ENCODE assay signal across 8 cellular contexts in the genomic region with DNA sequence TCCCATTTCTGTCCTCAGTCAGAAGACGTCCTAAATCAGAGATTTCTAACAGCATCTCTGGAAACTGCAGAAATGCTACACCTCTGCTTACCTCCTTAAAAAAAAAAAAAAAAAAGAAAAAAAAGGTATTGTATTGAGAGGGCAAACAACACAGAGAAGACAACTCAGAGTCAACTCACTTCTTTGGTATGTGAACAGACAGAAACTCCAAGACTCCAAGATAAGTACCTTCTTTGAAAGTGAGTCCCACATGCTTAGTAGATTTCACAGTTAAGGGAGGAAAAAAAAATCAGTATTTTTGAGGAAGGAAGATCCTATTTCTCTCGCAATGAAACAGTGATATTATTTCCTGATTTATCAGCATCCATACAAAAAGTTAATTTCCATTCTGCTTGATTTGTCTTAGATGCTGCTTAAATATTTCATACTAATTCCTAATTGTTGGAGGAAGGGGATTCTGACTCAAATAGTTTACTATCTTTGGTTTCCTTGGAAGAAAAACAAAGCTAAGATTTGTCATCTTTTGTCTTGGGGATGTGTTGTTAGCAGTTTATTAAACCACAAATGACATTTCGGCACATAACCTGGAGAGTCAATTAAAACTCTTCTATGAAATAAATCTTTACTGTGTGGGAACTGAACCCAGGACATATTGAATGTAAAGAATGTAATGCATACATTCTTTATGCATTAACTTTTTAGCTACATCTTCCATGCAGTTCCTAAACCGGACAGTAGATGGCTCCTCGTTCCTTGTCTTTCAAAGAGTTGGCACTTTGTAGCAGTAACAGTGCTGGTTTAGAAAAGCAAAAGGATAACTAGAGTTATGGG. TPM values are rescaled to one million over a fixed set of nuclear protein-coding genes. Genes with fewer than 3 reads are reported as not detected.
DNase-seq lines count a peak whose midpoint lies in the region; ATAC-seq, FAIRE-seq and TF ChIP-seq lines count a peak whose summit lies in the region.

No MANE protein-coding gene starts in this region.

- peak; percentile 10 for ATAC-seq in left lung

- no peaks in the 10 kb centered on the region for H3K9me3 ChIP-seq in left lung

- DNase-seq in activated T-cell treated with anti-CD3 and anti-CD28 coated beads for 24 hours (ENCODE audit: low read depth) = peak; percentile 69
- DNase-seq in activated T-cell treated with anti-CD3 and anti-CD28 coated beads, Interleukin-2, amount 50 U/mL, for 1 hour = no peak
- peak; percentile 77 for DNase-seq in NCI-H1694 treated with DMSO at 0.1 percent for 48 hours (lab: John Stamatoyannopoulos, UW)
- DNase-seq in caudate nucleus (lab: John Stamatoyannopoulos, UW) = peak in 31 of 61 donors; percentile 3 to 91 (median 33)
- no peak for DNase-seq in left lung
- peak; percentile 49 to 78 (median 49) for DNase-seq in stimulated activated CD4-positive, alpha-beta T cell treated with anti-CD3 and anti-CD28 coated beads, TNF-alpha, amount 100 ng/mL, for 24 hours (ENCODE audit: low read depth in 3 of 3)
- DNase-seq in cortex of kidney (lab: John Stamatoyannopoulos, UW) = no peak

- H3K4me3 ChIP-seq in left lung = no peak overlapping the region

- no peaks in the 10 kb centered on the region for H3K36me3 ChIP-seq in left lung

- intact Hi-C loops in left lung (cut with DNase I) = loop anchor here in 1 of 2 donors (5.0 kb wide), 1 partner anchor 380 kb away; no protein-coding TSS in a partner anchor

- peaks cover 0 to 18% of the 10 kb centered on the region in 2 donors for H3K27me3 ChIP-seq in left lung

- H3K27ac ChIP-seq in caudate nucleus (ENCODE audit: low read depth, low read length) (no peak overlapping the region), left lung (peak overlapping the region; percentile 3 to 16)

- peak; percentile 79 to 87 for TF ChIP-seq CTCF in left lung (IDR thresholded peaks at IDR 0.05)

- peaks cover 19 to 45% of the 10 kb centered on the region in 2 donors for H3K4me1 ChIP-seq in left lung

- peak; percentile 83 for FAIRE-seq in TTC549 (lab: Jason Lieb, UNC)

RNA-seq across cellular contexts. Expression of a gene that starts 4.7 kb away (rescaled TPM):
- 10 to 100 TPM; 24.8 to 34.7 TPM for total RNA-seq in left lung

Comparison
In these comparisons a context has a peak if more than half of its experiments do, and no peak if none do; other contexts are left out.
1. DNase-seq: peak in activated T-cell treated with anti-CD3 and anti-CD28 coated beads for 24 hours (single experiment), NCI-H1694 treated with DMSO at 0.1 percent for 48 hours (single experiment), caudate nucleus (31 of 61) and stimulated activated CD4-positive, alpha-beta T cell treated with anti-CD3 and anti-CD28 coated beads, TNF-alpha, amount 100 ng/mL, for 24 hours (3 of 3); none in activated T-cell treated with anti-CD3 and anti-CD28 coated beads, Interleukin-2, amount 50 U/mL, for 1 hour (single experiment), left lung (0 of 2) and cortex of kidney (single experiment).